In genomic region chr17:29086628-29087332, GRCh38 we compare ENCODE assay signal across 15 cellular contexts.
"Had no signal": no experiment of that assay in that cellular context is flagged by ENCODE, and none has a peak within 500 bp of the region (broad histone marks: within the 10 kb centered on the region; RNA-seq: fewer than 3 reads in every experiment).

No MANE protein-coding gene starts in this region.

- H3K27ac ChIP-seq: neutrophil, right atrium auricular region, tibial nerve, vagina had no signal

- H3K9me3 ChIP-seq: neutrophil, right atrium auricular region, tibial nerve, vagina had no signal

- DNase-seq: activated CD4-positive, alpha-beta memory T cell treated with anti-CD3 and anti-CD28 coated beads, Interleukin-2, amount 10 ng/mL, durations not matched to agents 7 days and 5 days; activated CD4-positive, alpha-beta T cell treated with anti-CD3 and anti-CD28 coated beads for 1 hour; activated gamma-delta T cell treated with Interleukin-2 at 50 U/mL for 16 hours; activated naive CD8-positive, alpha-beta T cell treated with anti-CD3 and anti-CD28 coated beads, Interleukin-2, amount 50 U/mL, for 24 hours; activated T-cell treated with anti-CD3 and anti-CD28 coated beads, Interleukin-2, amount 50 U/mL, for 48 hours; erythroblast; left cardiac atrium; naive B cell; posterior cingulate gyrus; small intestine had no signal

- H3K4me1 ChIP-seq: right atrium auricular region, tibial nerve, vagina had no signal

- H3K27me3 ChIP-seq: neutrophil, right atrium auricular region, tibial nerve, vagina had no signal

- H3K4me3 ChIP-seq: lung, right atrium auricular region, tibial nerve, vagina had no signal

- ATAC-seq: activated naive CD8-positive, alpha-beta T cell treated with anti-CD3 and anti-CD28 coated beads, Interleukin-2, amount 50 U/mL, for 24 hours had no signal
